11 cellular contexts compared by ENCODE assay signal in the genomic region with DNA sequence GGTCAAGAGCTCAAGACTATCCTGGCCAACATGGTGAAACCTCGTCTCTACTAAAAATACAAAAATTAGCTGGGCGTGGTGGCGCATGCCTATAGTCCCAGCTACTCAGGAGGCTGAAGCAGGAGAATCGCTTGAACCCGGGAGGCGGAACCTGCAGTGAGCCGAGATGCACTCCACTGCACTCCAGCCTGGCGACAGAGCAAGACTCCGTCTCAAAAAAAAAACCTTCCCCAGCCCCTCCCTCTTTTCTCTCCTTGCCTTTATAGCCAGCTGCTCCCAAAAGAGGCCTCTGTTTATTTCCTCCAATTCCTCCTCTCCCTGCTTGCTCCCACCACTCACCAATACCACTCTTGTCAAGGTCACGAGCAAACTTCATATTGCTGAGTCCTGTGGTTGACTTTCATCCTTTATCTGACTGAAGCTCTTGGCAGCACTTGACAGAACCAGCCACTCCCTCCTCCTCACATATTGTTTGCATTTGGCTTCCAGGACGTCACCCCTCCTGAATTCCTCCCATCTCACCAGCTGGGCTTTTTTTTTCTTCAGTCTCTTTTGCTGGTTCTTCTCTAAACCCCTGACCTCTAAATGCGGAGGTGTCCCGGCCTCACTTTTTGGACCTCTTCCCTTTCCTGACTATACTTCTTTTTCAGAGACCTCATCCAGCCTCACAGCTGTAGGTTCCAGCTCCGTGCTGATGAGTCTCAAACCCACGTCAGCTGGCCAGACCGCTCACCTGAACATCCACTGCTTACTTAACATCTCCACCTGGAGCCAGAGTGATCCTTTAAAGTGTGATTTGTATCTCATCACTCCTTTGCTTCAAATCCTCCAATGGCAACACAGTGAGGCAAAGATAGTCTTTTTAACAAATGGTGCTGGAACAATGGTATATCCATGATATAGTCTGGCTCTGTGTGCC.
A peak's percentile ranks its signal among the peaks of the same experiment; 100 is the strongest.
DNase-seq lines count a peak whose midpoint lies in the region; ATAC-seq and TF ChIP-seq lines count a peak whose summit lies in the region.
"Had no signal": no experiment of that assay in that cellular context is flagged by ENCODE, and none has a peak within 500 bp of the region (broad histone marks: within the 10 kb centered on the region; RNA-seq: fewer than 3 reads in every experiment).

No MANE protein-coding gene starts in this region.

- no peaks in the 10 kb centered on the region for H3K27me3 ChIP-seq in cardiac muscle cell
- H3K27me3 ChIP-seq in upper lobe of right lung = no peaks in the 10 kb centered on the region

- no peaks in the 10 kb centered on the region for H3K9me3 ChIP-seq in cardiac muscle cell (ENCODE audit: low read depth)
- H3K9me3 ChIP-seq in T-helper 17 cell (ENCODE audit: control insufficient read depth, low read length, poor library complexity, severe bottlenecking) = no peaks in the 10 kb centered on the region
- H3K9me3 ChIP-seq in upper lobe of right lung = no peaks in the 10 kb centered on the region

- H3K36me3 ChIP-seq in cardiac muscle cell (no peaks in the 10 kb centered on the region), upper lobe of right lung (no peaks in the 10 kb centered on the region)

- H3K27ac ChIP-seq in cardiac muscle cell (no peak overlapping the region), upper lobe of right lung (no peak overlapping the region)

- H3K4me3 Mint-ChIP-seq in T-helper 17 cell = no peak overlapping the region
- H3K4me3 Mint-ChIP-seq in natural killer cell treated with Interleukin-12 subunit alpha and Interleukin-12 subunit beta and Interleukin-15 and Interleukin-18, amount 100 ng/mL, for 72 hours = no peak overlapping the region
- H3K4me3 Mint-ChIP-seq: CD14-positive monocyte had no signal

- peaks cover 4% of the 10 kb centered on the region for H3K4me1 ChIP-seq in cardiac muscle cell (ENCODE audit: low read depth)
- H3K4me1 ChIP-seq in upper lobe of right lung = no peaks in the 10 kb centered on the region

- H3K27ac Mint-ChIP-seq in T-helper 17 cell = peak overlapping the region; percentile 49
- peak overlapping the region in 1 of 2 donors; percentile 26 for H3K27ac Mint-ChIP-seq in natural killer cell treated with Interleukin-12 subunit alpha and Interleukin-12 subunit beta and Interleukin-15 and Interleukin-18, amount 100 ng/mL, for 72 hours
- H3K27ac Mint-ChIP-seq: CD14-positive monocyte had no signal

- ATAC-seq in Right ventricle myocardium inferior (no peak), T-helper 17 cell (no peak), upper lobe of right lung (peak; percentile 90), HG03460 (IDR thresholded peaks at IDR 0.05; ENCODE audit: unreplicated experiment) (no peak)
- no peak for ATAC-seq in natural killer cell treated with Interleukin-12 subunit alpha and Interleukin-12 subunit beta and Interleukin-15 and Interleukin-18, amount 100 ng/mL, for 72 hours

- no peak overlapping the region for H3K4me3 ChIP-seq in cardiac muscle cell
- H3K4me3 ChIP-seq in upper lobe of right lung = no peak overlapping the region

- H3K27me3 Mint-ChIP-seq in T-helper 17 cell = no peaks in the 10 kb centered on the region
- peaks cover 0 to 5% of the 10 kb centered on the region in 2 donors for H3K27me3 Mint-ChIP-seq in natural killer cell treated with Interleukin-12 subunit alpha and Interleukin-12 subunit beta and Interleukin-15 and Interleukin-18, amount 100 ng/mL, for 72 hours

- H3K9me3 Mint-ChIP-seq in natural killer cell treated with Interleukin-12 subunit alpha and Interleukin-12 subunit beta and Interleukin-15 and Interleukin-18, amount 100 ng/mL, for 72 hours = no peaks in the 10 kb centered on the region

- TF ChIP-seq CTCF in cardiac muscle cell (IDR thresholded peaks at IDR 0.05; ENCODE audit: low read depth, low read length) = no peak
- no peak for TF ChIP-seq CTCF in upper lobe of right lung (IDR thresholded peaks at IDR 0.05)

- DNase-seq in cardiac muscle cell (ENCODE audit: low read depth in 1 of 2, low spot score in 1 of 2) = peak; percentile 56 to 78
- DNase-seq in Right ventricle myocardium inferior (ENCODE audit: missing footprints) = no peak
- DNase-seq in T-helper 17 cell = no peak
- peak; percentile 55 for DNase-seq in fibroblast of the conjunctiva (ENCODE audit: low read depth)
- no peak for DNase-seq in upper lobe of right lung
- DNase-seq in cerebellum (ENCODE audit: low spot score) = no peak
- no peak for DNase-seq in natural killer cell treated with Interleukin-12 subunit alpha and Interleukin-12 subunit beta and Interleukin-15 and Interleukin-18, amount 100 ng/mL, for 72 hours (ENCODE audit: low spot score)
- DNase-seq: activated effector memory CD4-positive, alpha-beta T cell treated with Interleukin-2 at 50 U/mL for 16 hours; effector CD8-positive, alpha-beta T cell had no signal

- H3K4me1 Mint-ChIP-seq in T-helper 17 cell = peaks cover 11% of the 10 kb centered on the region
- H3K4me1 Mint-ChIP-seq in natural killer cell treated with Interleukin-12 subunit alpha and Interleukin-12 subunit beta and Interleukin-15 and Interleukin-18, amount 100 ng/mL, for 72 hours (ENCODE audit: low read depth in 2 of 2) = peaks cover 0 to 6% of the 10 kb centered on the region in 2 donors

- intact Hi-C loops in Right ventricle myocardium inferior (cut with DNase I) (no loop called here), upper lobe of right lung (cut with DNase I) (no loop called here)

- H3K36me3 Mint-ChIP-seq in T-helper 17 cell (ENCODE audit: low read depth) = no peaks in the 10 kb centered on the region
- no peaks in the 10 kb centered on the region for H3K36me3 Mint-ChIP-seq in natural killer cell treated with Interleukin-12 subunit alpha and Interleukin-12 subunit beta and Interleukin-15 and Interleukin-18, amount 100 ng/mL, for 72 hours
- H3K36me3 Mint-ChIP-seq: CD14-positive monocyte had no signal

Comparison
In these comparisons a context has a peak if more than half of its experiments do, and no peak if none do; other contexts are left out.
1. DNase-seq: peak in cardiac muscle cell (2 of 2) and fibroblast of the conjunctiva (single experiment); none in Right ventricle myocardium inferior (single experiment), T-helper 17 cell (0 of 3), upper lobe of right lung (single experiment), cerebellum (single experiment) and natural killer cell treated with Interleukin-12 subunit alpha and Interleukin-12 subunit beta and Interleukin-15 and Interleukin-18, amount 100 ng/mL, for 72 hours (single experiment).